ENCODE assay signal across 31 cellular contexts in genomic region chrX:141917801-141918200, GRCh38. TPM values are rescaled to one million over a fixed set of nuclear protein-coding genes. Genes with fewer than 3 reads are reported as not detected.
"Had no signal": no experiment of that assay in that cellular context is flagged by ENCODE, and none has a peak within 500 bp of the region (broad histone marks: within the 10 kb centered on the region; RNA-seq: fewer than 3 reads in every experiment).

No MANE protein-coding gene starts in this region.

- H3K36me3 ChIP-seq: stomach, suprapubic skin, thoracic aorta, tibial artery, tibial nerve, transverse colon, upper lobe of left lung, upper lobe of right lung, uterus, vagina had no signal

- H3K27me3 ChIP-seq: stomach, suprapubic skin, testis, tibial artery, tibial nerve, transverse colon, upper lobe of left lung, upper lobe of right lung, uterus, vagina had no signal

- DNase-seq: stimulated activated CD4-positive, alpha-beta T cell treated with anti-CD3 and anti-CD28 coated beads, Interleukin-2, amount 100 ng/mL, for 48 hours; stimulated activated CD4-positive, alpha-beta T cell treated with anti-CD3 and anti-CD28 coated beads, Interleukin-4, amount 100 ng/mL, for 1 hour; stimulated activated CD4-positive, alpha-beta T cell treated with anti-CD3 and anti-CD28 coated beads, Interleukin-4, amount 100 ng/mL, for 24 hours; stimulated activated CD4-positive, alpha-beta T cell treated with anti-CD3 and anti-CD28 coated beads, Interleukin-4, amount 100 ng/mL, for 4 hours; stimulated activated CD8-positive, alpha-beta memory T cell treated with anti-CD3 and anti-CD28 coated beads, Interleukin-4, amount 100 ng/mL, for 48 hours; stimulated activated naive B cell treated with anti-CD40 and anti-IgM and Interleukin-4, amounts not matched to agents 10 μg/mL and 1 μg/mL and 100 μg/mL, for 72 hours; stimulated activated naive CD4-positive, alpha-beta T cell; stimulated activated naive CD4-positive, alpha-beta T cell treated with Interleukin-2 at 50 U/mL for 16 hours; stimulated activated naive CD8-positive, alpha-beta T cell treated with anti-CD3 and anti-CD28 coated beads, Interleukin-15, amount 100 ng/mL, for 72 hours; stimulated activated naive CD8-positive, alpha-beta T cell treated with anti-CD3 and anti-CD28 coated beads, Interleukin-15, Interleukin-2, amounts not matched to agents 100 U/mL and 50 U/mL, for 24 hours; stomach; substantia nigra; testis; tibial artery; transverse colon; trophoblast cell; upper lobe of left lung; upper lobe of right lung; uterus had no signal

- FAIRE-seq: urothelium cell line had no signal

- H3K9me3 ChIP-seq: stomach, suprapubic skin, testis, thoracic aorta, tibial artery, tibial nerve, transverse colon, upper lobe of left lung, upper lobe of right lung, uterus, vagina had no signal

- H3K4me3 ChIP-seq: stomach, suprapubic skin, testis, thoracic aorta, tibial artery, tibial nerve, transverse colon, upper lobe of left lung, upper lobe of right lung, uterus, vagina had no signal

- H3K27ac ChIP-seq: stomach, suprapubic skin, testis, thoracic aorta, tibial artery, tibial nerve, transverse colon, upper lobe of left lung, upper lobe of right lung, uterus, vagina had no signal

- ATAC-seq: stimulated activated effector memory CD8-positive, alpha-beta T cell treated with anti-CD3 and anti-CD28 coated beads, Interleukin-12 subunit alpha, Interleukin-12 subunit beta, amount 100 ng/mL, for 72 hours; stimulated activated memory B cell treated with anti-CD40 and anti-IgM and Interleukin-4, amounts not matched to agents 10 μg/mL and 1 μg/mL and 100 μg/mL, for 72 hours; stimulated activated naive B cell treated with anti-CD40 and anti-IgM and Interleukin-4, amounts not matched to agents 10 μg/mL and 1 μg/mL and 100 μg/mL, for 72 hours; stimulated activated naive CD8-positive, alpha-beta T cell treated with anti-CD3 and anti-CD28 coated beads, Interleukin-15, amount 100 ng/mL, for 72 hours; stimulated activated naive CD8-positive, alpha-beta T cell treated with anti-CD3 and anti-CD28 coated beads, Interleukin-15, Interleukin-2, amounts not matched to agents 100 U/mL and 50 U/mL, for 24 hours; upper lobe of right lung had no signal

- H3K4me1 ChIP-seq: stomach, suprapubic skin, testis, tibial artery, tibial nerve, transverse colon, upper lobe of left lung, upper lobe of right lung, uterus, vagina had no signal

RNA-seq across cellular contexts. Expression of gene MAGEC1, which starts 14.1 kb away (rescaled TPM):
- total RNA-seq: stomach, subcutaneous adipose tissue, suprapubic skin, temporal lobe, thoracic aorta, tibial nerve, transverse colon, upper lobe of right lung, ureter, urinary bladder, uterus, vagina had no signal
- polyA plus RNA-seq: stomach, thymus, urinary bladder had no signal
